ENCODE assay signal across 11 cellular contexts in genomic region chr19:57587529-57587928, GRCh38.
DNase-seq lines count a peak whose midpoint lies in the region; TF ChIP-seq lines count a peak whose summit lies in the region.
"Had no signal": no experiment of that assay in that cellular context is flagged by ENCODE, and none has a peak within 500 bp of the region (broad histone marks: within the 10 kb centered on the region; RNA-seq: fewer than 3 reads in every experiment).

No MANE protein-coding gene starts in this region.

- peaks cover 44 to 78% (median 67%) of the 10 kb centered on the region in 5 donors for H3K9me3 ChIP-seq in subcutaneous abdominal adipose tissue (ENCODE audit: control insufficient read depth in 5 of 5, low read length in 5 of 5)
- H3K9me3 ChIP-seq: colonic mucosa had no signal

- H3K4me3 ChIP-seq in astrocyte of the spinal cord (ENCODE audit: low read depth, low read length) (no peak overlapping the region), subcutaneous abdominal adipose tissue (ENCODE audit: low read depth in 1 of 5, low read length in 5 of 5) (peak overlapping the region in 4 of 5 donors; percentile 18 to 45 (median 34))
- H3K4me3 ChIP-seq: colonic mucosa had no signal

- no peak overlapping the region for H3K27ac ChIP-seq in subcutaneous abdominal adipose tissue (ENCODE audit: low read depth, low read length)
- H3K27ac ChIP-seq: colonic mucosa, KMS-11 had no signal

- peaks cover 20 to 37% (median 34%) of the 10 kb centered on the region in 5 donors for H3K36me3 ChIP-seq in subcutaneous abdominal adipose tissue (ENCODE audit: control insufficient read depth in 5 of 5, insufficient read depth in 5 of 5, low read length in 5 of 5)

- DNase-seq in HCEC 1CT (peak; percentile 80), astrocyte of the spinal cord (ENCODE audit: low read depth, low spot score) (peak; percentile 55), NCI-H82 (lab: John Stamatoyannopoulos, UW) (no peak)
- DNase-seq in activated CD4-positive, alpha-beta T cell treated with anti-CD3 and anti-CD28 coated beads, Interleukin-2, amount 50 U/mL, for 4 hours, result no peak
- DNase-seq: colonic mucosa, DMS 273 treated with DMSO at 0.1 percent for 48 hours, NCI-H2029 treated with DMSO at 0.1 percent for 48 hours, posterior cingulate gyrus, SHP77 had no signal

- no peak for TF ChIP-seq CTCF in astrocyte of the spinal cord (IDR thresholded peaks at IDR 0.05; ENCODE audit: low read depth, low read length)

- H3K4me1 ChIP-seq in subcutaneous abdominal adipose tissue (ENCODE audit: control insufficient read depth in 5 of 5, insufficient read depth in 5 of 5, low read length in 5 of 5), result peaks cover 7 to 18% (median 18%) of the 10 kb centered on the region in 5 donors
- H3K4me1 ChIP-seq: colonic mucosa had no signal

- no peak overlapping the region for H3K9ac ChIP-seq in subcutaneous abdominal adipose tissue (ENCODE audit: low read length in 5 of 5)
- H3K9ac ChIP-seq: KMS-11 had no signal

- in situ Hi-C loops in astrocyte of the spinal cord (cut with HindIII; ENCODE audit: low sequenced_read_pairs), result no loop called here

- peaks cover 0 to 2% (median 0%) of the 10 kb centered on the region in 5 donors for H3K27me3 ChIP-seq in subcutaneous abdominal adipose tissue (ENCODE audit: control insufficient read depth in 5 of 5, insufficient read depth in 4 of 5, low read length in 5 of 5)
- H3K27me3 ChIP-seq: colonic mucosa had no signal

Comparison
In these comparisons a context has a peak if more than half of its experiments do, and no peak if none do; other contexts are left out.
1. DNase-seq: peak in HCEC 1CT (single experiment) and astrocyte of the spinal cord (single experiment); none in activated CD4-positive, alpha-beta T cell treated with anti-CD3 and anti-CD28 coated beads, Interleukin-2, amount 50 U/mL, for 4 hours (0 of 2) and NCI-H82 (single experiment).